26 cellular contexts compared by ENCODE assay signal in the genomic region with DNA sequence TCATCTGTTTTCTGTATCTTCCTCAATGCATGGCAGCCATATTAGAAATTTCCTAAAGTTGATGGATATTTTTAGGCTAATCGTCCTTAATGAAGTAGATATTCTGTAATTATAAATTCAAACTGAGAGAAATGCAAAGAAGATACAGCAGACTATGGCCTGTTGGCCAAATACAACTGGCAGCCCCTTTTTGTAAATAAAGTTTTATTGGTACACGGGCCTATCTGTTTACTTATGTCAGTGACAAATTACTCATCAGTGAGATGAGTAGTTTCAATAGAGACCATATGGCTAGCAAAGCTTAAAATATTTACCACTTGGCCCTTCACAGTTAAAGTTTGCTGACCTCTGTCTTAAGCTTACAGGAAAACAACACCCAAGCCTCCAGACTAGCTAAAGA.
"Had no signal": no experiment of that assay in that cellular context is flagged by ENCODE, and none has a peak within 500 bp of the region (broad histone marks: within the 10 kb centered on the region; RNA-seq: fewer than 3 reads in every experiment).

No MANE protein-coding gene starts in this region.

- H3K4me1 ChIP-seq: body of pancreas, gastrocnemius medialis, left lung, upper lobe of right lung had no signal

- H3K27ac Mint-ChIP-seq: activated CD4-positive, alpha-beta T cell treated with anti-CD3 and anti-CD28 coated beads, Interleukin-2, amount 10 ng/mL, durations not matched to agents 7 days and 5 days; activated CD8-positive, alpha-beta memory T cell treated with anti-CD3 and anti-CD28 coated beads, Interleukin-2, amount 10 ng/mL, durations not matched to agents 7 days and 5 days; activated CD8-positive, alpha-beta T cell treated with anti-CD3 and anti-CD28 coated beads for 36 hours; activated naive CD4-positive, alpha-beta T cell treated with anti-CD3 and anti-CD28 coated beads, Interleukin-2, amount 50 U/mL, for 24 hours; dendritic cell treated with granulocyte-macrophage colony-stimulating factor and Interleukin-4, amounts not matched to agents 40 ng/mL and 50 ng/mL, for 4 days; naive B cell had no signal

- H3K9me3 Mint-ChIP-seq: activated CD4-positive, alpha-beta T cell treated with anti-CD3 and anti-CD28 coated beads, Interleukin-2, amount 10 ng/mL, durations not matched to agents 7 days and 5 days; activated CD8-positive, alpha-beta T cell treated with anti-CD3 and anti-CD28 coated beads for 36 hours; activated naive CD4-positive, alpha-beta T cell treated with anti-CD3 and anti-CD28 coated beads, Interleukin-2, amount 50 U/mL, for 24 hours; dendritic cell treated with granulocyte-macrophage colony-stimulating factor and Interleukin-4, amounts not matched to agents 40 ng/mL and 50 ng/mL, for 4 days; naive B cell; neural crest cell had no signal

- ATAC-seq: activated CD8-positive, alpha-beta memory T cell treated with anti-CD3 and anti-CD28 coated beads, Interleukin-2, amount 10 ng/mL, durations not matched to agents 7 days and 5 days; activated CD8-positive, alpha-beta T cell treated with anti-CD3 and anti-CD28 coated beads for 36 hours; body of pancreas; gastrocnemius medialis; left lung; upper lobe of right lung had no signal

- H3K27me3 ChIP-seq: body of pancreas, cardiac muscle cell, gastrocnemius medialis, left lung, upper lobe of right lung had no signal

- H3K4me1 Mint-ChIP-seq: activated CD4-positive, alpha-beta T cell treated with anti-CD3 and anti-CD28 coated beads, Interleukin-2, amount 10 ng/mL, durations not matched to agents 7 days and 5 days; activated CD8-positive, alpha-beta memory T cell treated with anti-CD3 and anti-CD28 coated beads, Interleukin-2, amount 10 ng/mL, durations not matched to agents 7 days and 5 days; activated naive CD4-positive, alpha-beta T cell treated with anti-CD3 and anti-CD28 coated beads, Interleukin-2, amount 50 U/mL, for 24 hours; neural crest cell had no signal

- H3K4me3 Mint-ChIP-seq: activated CD4-positive, alpha-beta T cell treated with anti-CD3 and anti-CD28 coated beads, Interleukin-2, amount 10 ng/mL, durations not matched to agents 7 days and 5 days; activated CD8-positive, alpha-beta memory T cell treated with anti-CD3 and anti-CD28 coated beads, Interleukin-2, amount 10 ng/mL, durations not matched to agents 7 days and 5 days; activated CD8-positive, alpha-beta T cell treated with anti-CD3 and anti-CD28 coated beads for 36 hours; activated naive CD4-positive, alpha-beta T cell treated with anti-CD3 and anti-CD28 coated beads, Interleukin-2, amount 50 U/mL, for 24 hours; dendritic cell treated with granulocyte-macrophage colony-stimulating factor and Interleukin-4, amounts not matched to agents 40 ng/mL and 50 ng/mL, for 4 days; naive B cell; neural crest cell had no signal

- H3K9me3 ChIP-seq: body of pancreas, gastrocnemius medialis, left lung, thoracic aorta, upper lobe of right lung had no signal

- H3K4me3 ChIP-seq: body of pancreas, cardiac muscle cell, gastrocnemius medialis, left lung, lung, thoracic aorta, upper lobe of right lung had no signal

- H3K36me3 ChIP-seq: cardiac muscle cell, gastrocnemius medialis, left lung, thoracic aorta, upper lobe of right lung, WERI-Rb-1 had no signal

- DNase-seq: activated CD4-positive, alpha-beta T cell treated with anti-CD3 and anti-CD28 coated beads, Interleukin-2, amount 10 ng/mL, durations not matched to agents 7 days and 5 days; activated CD4-positive, CD25-positive, alpha-beta regulatory T cell treated with anti-CD3 and anti-CD28 coated beads, Interleukin-2, amount 50 U/mL, for 72 hours; activated CD8-positive, alpha-beta memory T cell treated with anti-CD3 and anti-CD28 coated beads, Interleukin-2, amount 10 ng/mL, durations not matched to agents 7 days and 5 days; activated CD8-positive, alpha-beta T cell treated with anti-CD3 and anti-CD28 coated beads for 36 hours; activated gamma-delta T cell treated with Interleukin-2 at 50 U/mL for 16 hours; activated T-cell treated with anti-CD3 and anti-CD28 coated beads for 4 hours; anterior cingulate cortex; body of pancreas; effector CD4-positive, alpha-beta T cell; gastrocnemius medialis; hippocampal formation; kidney glomerular epithelial cell; left lung; naive B cell; occipital lobe; posterior cingulate gyrus; stimulated activated CD4-positive, alpha-beta T cell treated with anti-CD3 and anti-CD28 coated beads, Interleukin-4, amount 100 ng/mL, for 24 hours; stimulated activated naive CD4-positive, alpha-beta T cell treated with Interleukin-2 at 50 U/mL for 16 hours; upper lobe of right lung; WERI-Rb-1 had no signal

- H3K27ac ChIP-seq: body of pancreas, cardiac muscle cell, gastrocnemius medialis, left lung, thoracic aorta, upper lobe of right lung, WERI-Rb-1 had no signal

- H3K36me3 Mint-ChIP-seq: activated CD8-positive, alpha-beta memory T cell treated with anti-CD3 and anti-CD28 coated beads, Interleukin-2, amount 10 ng/mL, durations not matched to agents 7 days and 5 days; activated naive CD4-positive, alpha-beta T cell treated with anti-CD3 and anti-CD28 coated beads, Interleukin-2, amount 50 U/mL, for 24 hours; naive B cell had no signal
